ENCODE assay signal across 11 cellular contexts in the genomic region with DNA sequence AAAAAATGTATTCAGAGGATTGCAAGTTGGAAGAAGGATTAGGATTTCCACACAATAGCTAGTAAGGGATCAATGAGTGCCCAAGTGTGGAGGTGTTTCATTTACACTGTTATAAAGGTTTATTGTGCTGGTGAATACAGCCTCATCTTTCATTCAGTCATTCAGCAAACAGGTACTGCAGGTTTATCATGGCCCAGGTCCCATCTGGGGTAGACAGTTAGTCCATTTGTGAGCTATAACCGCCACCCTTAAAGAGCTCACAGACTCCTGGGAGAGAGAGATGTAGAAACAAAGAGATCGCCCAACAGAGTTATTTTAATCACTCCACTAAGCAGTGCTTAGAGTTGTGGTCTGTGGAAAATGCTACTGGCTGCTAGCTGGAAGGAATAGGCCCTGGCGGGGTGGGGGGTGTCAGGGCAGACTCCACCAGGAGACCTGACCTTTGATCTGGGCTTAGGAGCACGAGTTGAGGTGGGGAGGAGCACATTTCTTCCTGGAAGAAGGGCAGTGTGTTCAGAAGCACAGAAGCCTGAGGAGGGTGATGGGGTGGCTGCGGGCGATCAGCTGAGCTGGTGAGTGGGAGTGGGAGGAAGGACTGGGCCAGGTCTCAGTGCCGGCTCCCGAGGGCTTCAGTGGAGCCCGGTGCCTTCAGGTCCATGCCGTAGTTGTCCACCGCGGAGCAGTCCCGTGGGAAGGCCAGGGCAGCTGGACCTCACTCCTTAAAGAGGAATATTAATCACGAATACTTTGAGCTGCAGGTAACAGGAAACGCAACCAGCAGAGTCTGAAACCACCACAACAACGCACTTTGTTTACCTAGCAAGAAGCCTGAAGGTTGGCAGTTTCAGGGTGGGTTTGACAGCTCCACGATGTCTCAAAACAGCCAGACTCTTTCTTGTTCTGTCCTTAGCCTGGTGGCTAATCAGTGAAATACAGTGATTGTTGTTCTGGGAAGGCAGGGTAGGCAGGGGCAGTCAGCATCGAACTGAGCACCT. TPM values are rescaled to one million over a fixed set of nuclear protein-coding genes. Genes with fewer than 3 reads are reported as not detected.
DNase-seq lines count a peak whose midpoint lies in the region; ATAC-seq lines count a peak whose summit lies in the region.
"Had no signal": no experiment of that assay in that cellular context is flagged by ENCODE, and none has a peak within 500 bp of the region (broad histone marks: within the 10 kb centered on the region; RNA-seq: fewer than 3 reads in every experiment).

No MANE protein-coding gene starts in this region.

- no peaks in the 10 kb centered on the region for H3K36me3 Mint-ChIP-seq in activated naive CD4-positive, alpha-beta T cell treated with anti-CD3 and anti-CD28 coated beads, Interleukin-2, amount 50 U/mL, for 72 hours

- peaks cover 0 to 43% (median 0%) of the 10 kb centered on the region in 11 experiments; a peak in 8 of 22 replicates for H3K36me3 ChIP-seq in BLaER1 treated with 17β-estradiol and CSF1 and Interleukin-3, amounts not matched to agents 10 nM and 100 nM
- H3K36me3 ChIP-seq in H7 (replicated peaks; ENCODE audit: control insufficient read depth, insufficient read depth, low read length): no peaks in the 10 kb centered on the region; the same call in 1 of the 2 replicates
- H3K36me3 ChIP-seq: breast epithelium, vagina had no signal

- DNase-seq in H7 (peak; percentile 61), mesenteric fat pad (ENCODE audit: low spot score) (peak; percentile 67), activated gamma-delta T cell (lab: John Stamatoyannopoulos, UW) (no peak)
- DNase-seq in activated naive CD4-positive, alpha-beta T cell treated with anti-CD3 and anti-CD28 coated beads, Interleukin-2, amount 50 U/mL, for 72 hours (ENCODE audit: low spot score in 2 of 2): peak in 1 of 2 donors; percentile 53
- DNase-seq: NCI-H187 treated with DMSO at 0.1 percent for 48 hours had no signal

- H3K4me1 ChIP-seq in BLaER1 treated with 17β-estradiol and CSF1 and Interleukin-3, amounts not matched to agents 10 nM and 100 nM: peaks cover 91 to 100% (median 97%) of the 10 kb centered on the region in 10 experiments

- no peak for ATAC-seq in activated naive CD4-positive, alpha-beta T cell treated with anti-CD3 and anti-CD28 coated beads, Interleukin-2, amount 50 U/mL, for 72 hours
- ATAC-seq in HG02852 (IDR thresholded peaks at IDR 0.05; ENCODE audit: unreplicated experiment): no peak
- no peak for ATAC-seq in HG03432 (IDR thresholded peaks at IDR 0.05; ENCODE audit: unreplicated experiment)
- ATAC-seq in GM18870 (IDR thresholded peaks at IDR 0.05; ENCODE audit: unreplicated experiment): no peak

- peak overlapping the region in 9 of 11 experiments; percentile 6 to 62 (median 39); a peak in 15 of 22 replicates for H3K9ac ChIP-seq in BLaER1 treated with 17β-estradiol and CSF1 and Interleukin-3, amounts not matched to agents 10 nM and 100 nM

- peak overlapping the region; percentile 81 to 99 (median 88) for H3K4me2 ChIP-seq in BLaER1 treated with 17β-estradiol and CSF1 and Interleukin-3, amounts not matched to agents 10 nM and 100 nM

- H3K27me3 ChIP-seq in BLaER1 treated with 17β-estradiol and CSF1 and Interleukin-3, amounts not matched to agents 10 nM and 100 nM: no peaks in the 10 kb centered on the region
- no peaks in the 10 kb centered on the region for H3K27me3 ChIP-seq in H7 (ENCODE audit: control insufficient read depth, insufficient read depth, low read length)
- H3K27me3 ChIP-seq: breast epithelium, vagina had no signal

- peaks cover 46 to 100% (median 75%) of the 10 kb centered on the region in 11 experiments; a peak in 21 of 22 replicates for H4K20me1 ChIP-seq in BLaER1 treated with 17β-estradiol and CSF1 and Interleukin-3, amounts not matched to agents 10 nM and 100 nM

- peak overlapping the region; percentile 15 to 75 for H3K27ac Mint-ChIP-seq in activated naive CD4-positive, alpha-beta T cell treated with anti-CD3 and anti-CD28 coated beads, Interleukin-2, amount 50 U/mL, for 72 hours

- H3K27ac ChIP-seq in BLaER1 treated with 17β-estradiol and CSF1 and Interleukin-3, amounts not matched to agents 10 nM and 100 nM: peak overlapping the region in 4 of 11 experiments; percentile 9 to 46 (median 14); a peak in 6 of 22 replicates
- H3K27ac ChIP-seq: breast epithelium, vagina had no signal

- H3K4me3 ChIP-seq in BLaER1 treated with 17β-estradiol and CSF1 and Interleukin-3, amounts not matched to agents 10 nM and 100 nM: no peak overlapping the region; a peak in 1 of 20 replicates
- no peak overlapping the region for H3K4me3 ChIP-seq in H7 (ENCODE audit: insufficient read depth, low read depth, low read length)
- H3K4me3 ChIP-seq: vagina had no signal

- no peaks in the 10 kb centered on the region for H3K9me3 Mint-ChIP-seq in activated naive CD4-positive, alpha-beta T cell treated with anti-CD3 and anti-CD28 coated beads, Interleukin-2, amount 50 U/mL, for 72 hours

- H3K9me3 ChIP-seq in BLaER1 treated with 17β-estradiol and CSF1 and Interleukin-3, amounts not matched to agents 10 nM and 100 nM (replicated peaks in 1 of 11): no peaks in the 10 kb centered on the region
- H3K9me3 ChIP-seq: breast epithelium, vagina had no signal

RNA-seq across cellular contexts. Expression of gene TOM1, which starts 11.2 kb away (rescaled TPM):
- 27.1 and 28.1 TPM in 2 replicates for total RNA-seq in H7 (2014; rRNA removed; shearing (Covaris generic))
- total RNA-seq in activated naive CD4-positive, alpha-beta T cell treated with anti-CD3 and anti-CD28 coated beads, Interleukin-2, amount 50 U/mL, for 72 hours: 10 to 100 TPM; 28.5 to 56.7 TPM
- total RNA-seq in mesenteric fat pad: 83.2 TPM

RNA-seq across cellular contexts. Expression of gene HMGXB4, which starts 53.6 kb away (rescaled TPM):
- total RNA-seq in H7 (2014; rRNA removed; shearing (Covaris generic)): 17.1 and 22.1 TPM in 2 replicates
- 10 to 100 TPM; 35.4 to 36.5 TPM for total RNA-seq in activated naive CD4-positive, alpha-beta T cell treated with anti-CD3 and anti-CD28 coated beads, Interleukin-2, amount 50 U/mL, for 72 hours
- total RNA-seq in mesenteric fat pad: 14.0 TPM
